14 cellular contexts compared by ENCODE assay signal in genomic region chr16:78461087-78461486, GRCh38.
"Had no signal": no experiment of that assay in that cellular context is flagged by ENCODE, and none has a peak within 500 bp of the region (broad histone marks: within the 10 kb centered on the region; RNA-seq: fewer than 3 reads in every experiment).

No MANE protein-coding gene starts in this region.

- H3K27ac Mint-ChIP-seq: activated CD4-positive, alpha-beta memory T cell treated with anti-CD3 and anti-CD28 coated beads, Interleukin-2, amount 10 ng/mL, durations not matched to agents 7 days and 5 days; stimulated activated naive CD8-positive, alpha-beta T cell treated with anti-CD3 and anti-CD28 coated beads, Interleukin-15, Interleukin-2, amounts not matched to agents 100 ng/mL and 50 ng/mL, for 24 hours had no signal

- H3K27me3 Mint-ChIP-seq: activated CD4-positive, alpha-beta memory T cell treated with anti-CD3 and anti-CD28 coated beads, Interleukin-2, amount 10 ng/mL, durations not matched to agents 7 days and 5 days; stimulated activated naive CD8-positive, alpha-beta T cell treated with anti-CD3 and anti-CD28 coated beads, Interleukin-15, Interleukin-2, amounts not matched to agents 100 ng/mL and 50 ng/mL, for 24 hours had no signal

- ATAC-seq: gastroesophageal sphincter had no signal

- H3K9me3 Mint-ChIP-seq: activated CD4-positive, alpha-beta memory T cell treated with anti-CD3 and anti-CD28 coated beads, Interleukin-2, amount 10 ng/mL, durations not matched to agents 7 days and 5 days had no signal

- H3K9me3 ChIP-seq: gastroesophageal sphincter, pancreas, testis, uterus had no signal

- H3K36me3 ChIP-seq: gastroesophageal sphincter, pancreas, uterus had no signal

- DNase-seq: activated CD4-positive, alpha-beta memory T cell treated with anti-CD3 and anti-CD28 coated beads, Interleukin-2, amount 10 ng/mL, durations not matched to agents 7 days and 5 days; activated CD4-positive, CD25-positive, alpha-beta regulatory T cell treated with anti-CD3 and anti-CD28 coated beads, Interleukin-2, amount 50 U/mL, for 72 hours; activated naive CD4-positive, alpha-beta T cell; activated T-cell treated with anti-CD3 and anti-CD28 coated beads, Interleukin-2, amount 50 U/mL, for 48 hours; aorta; pancreas; stimulated activated CD4-positive, alpha-beta T cell treated with anti-CD3 and anti-CD28 coated beads, Interleukin-4, amount 100 ng/mL, for 1 hour; T-helper 9 cell; testis; uterus had no signal

- H3K4me1 Mint-ChIP-seq: activated CD4-positive, alpha-beta memory T cell treated with anti-CD3 and anti-CD28 coated beads, Interleukin-2, amount 10 ng/mL, durations not matched to agents 7 days and 5 days had no signal

- H3K27me3 ChIP-seq: gastroesophageal sphincter, pancreas, testis, uterus had no signal

- H3K27ac ChIP-seq: gastroesophageal sphincter, pancreas, testis, uterus had no signal

- H3K4me3 Mint-ChIP-seq: activated CD4-positive, alpha-beta memory T cell treated with anti-CD3 and anti-CD28 coated beads, Interleukin-2, amount 10 ng/mL, durations not matched to agents 7 days and 5 days; neural crest cell; stimulated activated naive CD8-positive, alpha-beta T cell treated with anti-CD3 and anti-CD28 coated beads, Interleukin-15, Interleukin-2, amounts not matched to agents 100 ng/mL and 50 ng/mL, for 24 hours had no signal

- H3K4me3 ChIP-seq: gastroesophageal sphincter, lung, pancreas, testis, uterus had no signal

- H3K4me1 ChIP-seq: pancreas, testis, uterus had no signal
